Comparison of ENCODE assay signal across 44 cellular contexts in genomic region chr1:152707860-152708259, GRCh38. TPM values are rescaled to one million over a fixed set of nuclear protein-coding genes. Genes with fewer than 3 reads are reported as not detected.
"Had no signal": no experiment of that assay in that cellular context is flagged by ENCODE, and none has a peak within 500 bp of the region (broad histone marks: within the 10 kb centered on the region; RNA-seq: fewer than 3 reads in every experiment).

Gene LCE4A (plus strand): TSS chr1:152708160. CDS start chr1:152709076, 916 bp downstream.

- H3K9me3 ChIP-seq: adrenal gland, ascending aorta, body of pancreas had no signal

- H3K27me3 ChIP-seq: adrenal gland, ascending aorta, body of pancreas, brain microvascular endothelial cell, breast epithelium, cardiac muscle cell had no signal

- H3K27ac Mint-ChIP-seq: activated naive CD4-positive, alpha-beta T cell treated with anti-CD3 and anti-CD28 coated beads for 36 hours; activated naive CD4-positive, alpha-beta T cell treated with anti-CD3 and anti-CD28 coated beads, Interleukin-2, amount 10 ng/mL, durations not matched to agents 7 days and 5 days; activated naive CD4-positive, alpha-beta T cell treated with anti-CD3 and anti-CD28 coated beads, Interleukin-2, amount 50 U/mL, for 24 hours; activated naive CD4-positive, alpha-beta T cell treated with anti-CD3 and anti-CD28 coated beads, Interleukin-2, amount 50 U/mL, for 72 hours; activated naive CD8-positive, alpha-beta T cell; activated naive CD8-positive, alpha-beta T cell treated with anti-CD3 and anti-CD28 coated beads for 36 hours; activated naive CD8-positive, alpha-beta T cell treated with anti-CD3 and anti-CD28 coated beads, Interleukin-2, amount 10 ng/mL, durations not matched to agents 7 days and 5 days; activated naive CD8-positive, alpha-beta T cell treated with anti-CD3 and anti-CD28 coated beads, Interleukin-2, amount 50 U/mL, for 24 hours; activated T-cell treated with anti-CD3 and anti-CD28 coated beads, Interleukin-2, amount 50 U/mL, for 24 hours; activated T-cell treated with anti-CD3 and anti-CD28 coated beads, Interleukin-2, amount 50 U/mL, for 72 hours; activated T-helper 1 cell treated with anti-CD3 and anti-CD28 coated beads, Interleukin-12 subunit alpha, Interleukin-12 subunit beta, Interleukin-2, Interleukin-4 antibody, amounts not matched to agents 30 ng/mL and 10 ng/mL and 1 ng/mL, durations not matched to agents 14 hours and 24 hours and 36 hours; activated T-helper 17 cell treated with anti-CD3 and anti-CD28 coated beads, Interleukin-2, amount 50 U/mL, for 72 hours; activated T-helper 2 cell treated with anti-CD3 and anti-CD28 coated beads, Interferon-gamma antibody, Interleukin-2, Interleukin-4, amounts not matched to agents 10 μg/mL and 5 μg/mL and 100 μg/mL, durations not matched to agents 14 hours and 24 hours and 36 hours; brain had no signal

- H3K4me1 ChIP-seq: adrenal gland, ascending aorta, body of pancreas, breast epithelium had no signal

- DNase-seq: activated effector memory CD4-positive, alpha-beta T cell treated with anti-CD3 and anti-CD28 coated beads, Interleukin-2, amount 50 U/mL, for 16 hours; activated effector memory CD4-positive, alpha-beta T cell treated with Interleukin-2 at 50 U/mL for 16 hours; activated gamma-delta T cell; activated gamma-delta T cell treated with Interleukin-2 at 50 U/mL for 16 hours; activated naive CD4-positive, alpha-beta T cell; activated naive CD4-positive, alpha-beta T cell treated with anti-CD3 and anti-CD28 coated beads for 36 hours; activated naive CD4-positive, alpha-beta T cell treated with anti-CD3 and anti-CD28 coated beads, Interleukin-2, amount 10 ng/mL, durations not matched to agents 7 days and 5 days; activated naive CD4-positive, alpha-beta T cell treated with anti-CD3 and anti-CD28 coated beads, Interleukin-2, amount 50 U/mL, for 16 hours; activated naive CD4-positive, alpha-beta T cell treated with Interleukin-2 at 50 U/mL for 16 hours; activated naive CD8-positive, alpha-beta T cell treated with anti-CD3 and anti-CD28 coated beads for 36 hours; activated naive CD8-positive, alpha-beta T cell treated with anti-CD3 and anti-CD28 coated beads, Interleukin-2, amount 10 ng/mL, durations not matched to agents 7 days and 5 days; activated naive CD8-positive, alpha-beta T cell treated with anti-CD3 and anti-CD28 coated beads, Interleukin-2, amount 50 U/mL, for 24 hours; activated T-cell treated with anti-CD3 and anti-CD28 coated beads, Interleukin-2, amount 50 U/mL, for 1 hour; activated T-cell treated with anti-CD3 and anti-CD28 coated beads, Interleukin-2, amount 50 U/mL, for 24 hours; activated T-cell treated with anti-CD3 and anti-CD28 coated beads, Interleukin-2, amount 50 U/mL, for 4 hours; activated T-cell treated with anti-CD3 and anti-CD28 coated beads, Interleukin-2, amount 50 U/mL, for 48 hours; activated T-cell treated with anti-CD3 and anti-CD28 coated beads, Interleukin-2, amount 50 U/mL, for 72 hours; adrenal gland; amniotic stem cell; amygdala; anterior cingulate cortex; aorta; body of pancreas; brain microvascular endothelial cell; caudate nucleus; central memory CD4-positive, alpha-beta T cell; cerebellar nuclear complex had no signal

- H3K9me3 Mint-ChIP-seq: activated naive CD8-positive, alpha-beta T cell treated with anti-CD3 and anti-CD28 coated beads, Interleukin-2, amount 10 ng/mL, durations not matched to agents 7 days and 5 days; activated T-helper 1 cell treated with anti-CD3 and anti-CD28 coated beads, Interleukin-12 subunit alpha, Interleukin-12 subunit beta, Interleukin-2, Interleukin-4 antibody, amounts not matched to agents 30 ng/mL and 10 ng/mL and 1 ng/mL, durations not matched to agents 14 hours and 24 hours and 36 hours; activated T-helper 17 cell treated with anti-CD3 and anti-CD28 coated beads, Interleukin-2, amount 50 U/mL, for 72 hours; activated T-helper 2 cell treated with anti-CD3 and anti-CD28 coated beads, Interferon-gamma antibody, Interleukin-2, Interleukin-4, amounts not matched to agents 10 μg/mL and 5 μg/mL and 100 μg/mL, durations not matched to agents 14 hours and 24 hours and 36 hours; central memory CD8-positive, alpha-beta T cell had no signal

- H3K4me3 Mint-ChIP-seq: activated naive CD4-positive, alpha-beta T cell treated with anti-CD3 and anti-CD28 coated beads for 36 hours; activated naive CD4-positive, alpha-beta T cell treated with anti-CD3 and anti-CD28 coated beads, Interleukin-2, amount 10 ng/mL, durations not matched to agents 7 days and 5 days; activated naive CD4-positive, alpha-beta T cell treated with anti-CD3 and anti-CD28 coated beads, Interleukin-2, amount 50 U/mL, for 24 hours; activated naive CD8-positive, alpha-beta T cell; activated naive CD8-positive, alpha-beta T cell treated with anti-CD3 and anti-CD28 coated beads for 36 hours; activated naive CD8-positive, alpha-beta T cell treated with anti-CD3 and anti-CD28 coated beads, Interleukin-2, amount 10 ng/mL, durations not matched to agents 7 days and 5 days; activated naive CD8-positive, alpha-beta T cell treated with anti-CD3 and anti-CD28 coated beads, Interleukin-2, amount 50 U/mL, for 24 hours; activated T-cell treated with anti-CD3 and anti-CD28 coated beads, Interleukin-2, amount 50 U/mL, for 24 hours; activated T-cell treated with anti-CD3 and anti-CD28 coated beads, Interleukin-2, amount 50 U/mL, for 4 hours; activated T-cell treated with anti-CD3 and anti-CD28 coated beads, Interleukin-2, amount 50 U/mL, for 72 hours; activated T-helper 1 cell treated with anti-CD3 and anti-CD28 coated beads, Interleukin-12 subunit alpha, Interleukin-12 subunit beta, Interleukin-2, Interleukin-4 antibody, amounts not matched to agents 30 ng/mL and 10 ng/mL and 1 ng/mL, durations not matched to agents 14 hours and 24 hours and 36 hours; activated T-helper 17 cell treated with anti-CD3 and anti-CD28 coated beads, Interleukin-2, amount 50 U/mL, for 72 hours; brain; central memory CD8-positive, alpha-beta T cell had no signal

- H3K36me3 ChIP-seq: adrenal gland, ascending aorta, brain microvascular endothelial cell, breast epithelium, cardiac muscle cell had no signal

- H3K4me1 Mint-ChIP-seq: activated naive CD4-positive, alpha-beta T cell treated with anti-CD3 and anti-CD28 coated beads, Interleukin-2, amount 10 ng/mL, durations not matched to agents 7 days and 5 days; activated naive CD4-positive, alpha-beta T cell treated with anti-CD3 and anti-CD28 coated beads, Interleukin-2, amount 50 U/mL, for 24 hours; activated naive CD8-positive, alpha-beta T cell treated with anti-CD3 and anti-CD28 coated beads for 36 hours; activated naive CD8-positive, alpha-beta T cell treated with anti-CD3 and anti-CD28 coated beads, Interleukin-2, amount 10 ng/mL, durations not matched to agents 7 days and 5 days; activated naive CD8-positive, alpha-beta T cell treated with anti-CD3 and anti-CD28 coated beads, Interleukin-2, amount 50 U/mL, for 24 hours; activated T-helper 17 cell treated with anti-CD3 and anti-CD28 coated beads, Interleukin-2, amount 50 U/mL, for 72 hours; brain; central memory CD8-positive, alpha-beta T cell had no signal

- H3K27ac ChIP-seq: adrenal gland, ascending aorta, body of pancreas, brain microvascular endothelial cell, breast epithelium, cardiac muscle cell had no signal

- H3K36me3 Mint-ChIP-seq: activated naive CD4-positive, alpha-beta T cell treated with anti-CD3 and anti-CD28 coated beads, Interleukin-2, amount 10 ng/mL, durations not matched to agents 7 days and 5 days; activated naive CD4-positive, alpha-beta T cell treated with anti-CD3 and anti-CD28 coated beads, Interleukin-2, amount 50 U/mL, for 24 hours; activated naive CD8-positive, alpha-beta T cell; activated naive CD8-positive, alpha-beta T cell treated with anti-CD3 and anti-CD28 coated beads for 36 hours; activated naive CD8-positive, alpha-beta T cell treated with anti-CD3 and anti-CD28 coated beads, Interleukin-2, amount 10 ng/mL, durations not matched to agents 7 days and 5 days; brain had no signal

- H3K4me3 ChIP-seq: adrenal gland, ascending aorta, body of pancreas, breast epithelium, cardiac muscle cell had no signal

RNA-seq across cellular contexts. Expression of gene LCE4A, which starts in this region (rescaled TPM):
- total RNA-seq: activated naive CD4-positive, alpha-beta T cell treated with anti-CD3 and anti-CD28 coated beads for 36 hours; activated naive CD4-positive, alpha-beta T cell treated with anti-CD3 and anti-CD28 coated beads, Interleukin-2, amount 50 U/mL, for 72 hours; activated naive CD8-positive, alpha-beta T cell treated with anti-CD3 and anti-CD28 coated beads for 36 hours; activated naive CD8-positive, alpha-beta T cell treated with anti-CD3 and anti-CD28 coated beads, Interleukin-2, amount 10 ng/mL, durations not matched to agents 7 days and 5 days; activated T-cell treated with anti-CD3 and anti-CD28 coated beads, Interleukin-2, amount 50 U/mL, for 4 hours; activated T-cell treated with anti-CD3 and anti-CD28 coated beads, Interleukin-2, amount 50 U/mL, for 72 hours; activated T-helper 1 cell treated with anti-CD3 and anti-CD28 coated beads, Interleukin-12 subunit alpha, Interleukin-12 subunit beta, Interleukin-2, Interleukin-4 antibody, amounts not matched to agents 30 ng/mL and 10 ng/mL and 1 ng/mL, durations not matched to agents 14 hours and 24 hours and 36 hours; activated T-helper 17 cell treated with anti-CD3 and anti-CD28 coated beads, Interleukin-2, amount 50 U/mL, for 72 hours; activated T-helper 2 cell treated with anti-CD3 and anti-CD28 coated beads, Interferon-gamma antibody, Interleukin-2, Interleukin-4, amounts not matched to agents 10 μg/mL and 5 μg/mL and 100 μg/mL, durations not matched to agents 14 hours and 24 hours and 36 hours; adrenal gland; aorta; ascending aorta; astrocyte; body of pancreas; breast epithelium; bronchial epithelial cell; cardiac muscle cell; cardiac septum; cerebellum; chondrocyte had no signal
- polyA plus RNA-seq: adipose tissue, adrenal gland, aorta, cardiac muscle cell had no signal
